In the genomic region with DNA sequence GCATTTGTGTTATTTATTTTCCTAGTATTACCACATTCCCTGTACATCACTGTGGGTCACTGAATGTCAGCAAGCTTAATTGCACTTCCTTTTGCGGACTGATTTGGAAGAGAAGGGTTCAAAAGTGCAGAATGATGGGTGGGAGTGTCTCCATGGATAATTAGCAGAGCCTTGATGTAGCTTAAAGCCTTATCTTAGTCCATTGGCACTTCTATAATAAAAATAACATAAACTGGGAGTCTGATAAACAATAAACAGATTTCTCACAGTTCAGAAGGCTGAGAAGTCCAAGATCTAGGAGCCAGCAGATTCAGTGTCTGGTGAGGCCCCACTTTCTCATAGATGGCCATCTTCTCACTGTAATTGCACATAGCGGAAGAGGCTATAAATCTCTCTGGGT, we compare ENCODE assay signal across 31 cellular contexts.
"Had no signal": no experiment of that assay in that cellular context is flagged by ENCODE, and none has a peak within 500 bp of the region (broad histone marks: within the 10 kb centered on the region; RNA-seq: fewer than 3 reads in every experiment).

No MANE protein-coding gene starts in this region.

- H3K9me3 ChIP-seq: adrenal gland, body of pancreas, breast epithelium had no signal

- ATAC-seq: activated CD8-positive, alpha-beta T cell treated with anti-CD3 and anti-CD28 coated beads for 36 hours; activated naive CD4-positive, alpha-beta T cell treated with anti-CD3 and anti-CD28 coated beads, Interleukin-2, amount 50 U/mL, for 72 hours; activated T-cell treated with anti-CD3 and anti-CD28 coated beads, Interleukin-2, amount 50 U/mL, for 4 hours; activated T-cell treated with anti-CD3 and anti-CD28 coated beads, Interleukin-2, amount 50 U/mL, for 72 hours; activated T-helper 17 cell treated with anti-CD3 and anti-CD28 coated beads, Interleukin-2, amount 50 U/mL, for 72 hours; body of pancreas had no signal

- H3K4me3 ChIP-seq: adrenal gland, body of pancreas, breast epithelium had no signal

- H3K36me3 ChIP-seq: adrenal gland, brain microvascular endothelial cell, breast epithelium had no signal

- H3K27ac ChIP-seq: adrenal gland, body of pancreas, brain microvascular endothelial cell, breast epithelium, VCaP had no signal

- DNase-seq: activated B cell treated with CpG ODN at 0.5 μM for 24 hours; activated CD4-positive, alpha-beta memory T cell treated with anti-CD3 and anti-CD28 coated beads for 36 hours; activated CD4-positive, alpha-beta T cell treated with anti-CD3 and anti-CD28 coated beads for 4 hours; activated CD4-positive, alpha-beta T cell treated with anti-CD3 and anti-CD28 coated beads, Interleukin-2, amount 10 ng/mL, durations not matched to agents 24 days and 14 days; activated CD4-positive, alpha-beta T cell treated with anti-CD3 and anti-CD28 coated beads, Interleukin-2, amount 50 U/mL, for 1 hour; activated CD4-positive, alpha-beta T cell treated with anti-CD3 and anti-CD28 coated beads, Interleukin-2, amount 50 U/mL, for 4 hours; activated CD4-positive, CD25-positive, alpha-beta regulatory T cell treated with anti-CD3 and anti-CD28 coated beads, Interleukin-2, amount 50 U/mL, for 72 hours; activated CD8-positive, alpha-beta memory T cell treated with anti-CD3 and anti-CD28 coated beads, Interleukin-2, amount 50 U/mL, for 4 hours; activated CD8-positive, alpha-beta T cell treated with anti-CD3 and anti-CD28 coated beads for 36 hours; activated effector memory CD4-positive, alpha-beta T cell treated with anti-CD3 and anti-CD28 coated beads, Interleukin-2, amount 50 U/mL, for 16 hours; activated gamma-delta T cell treated with Interleukin-2 at 50 U/mL for 16 hours; activated naive CD4-positive, alpha-beta T cell; activated naive CD4-positive, alpha-beta T cell treated with anti-CD3 and anti-CD28 coated beads for 36 hours; activated naive CD4-positive, alpha-beta T cell treated with anti-CD3 and anti-CD28 coated beads, Interleukin-2, amount 50 U/mL, for 16 hours; activated naive CD8-positive, alpha-beta T cell treated with anti-CD3 and anti-CD28 coated beads for 36 hours; activated T-cell treated with anti-CD3 and anti-CD28 coated beads for 4 hours; activated T-cell treated with anti-CD3 and anti-CD28 coated beads, Interleukin-2, amount 50 U/mL, for 1 hour; activated T-cell treated with anti-CD3 and anti-CD28 coated beads, Interleukin-2, amount 50 U/mL, for 4 hours; activated T-cell treated with anti-CD3 and anti-CD28 coated beads, Interleukin-2, amount 50 U/mL, for 72 hours; adrenal gland; amniotic stem cell; aorta; body of pancreas; brain microvascular endothelial cell; central memory CD4-positive, alpha-beta T cell; T-helper 2 cell; T-helper 9 cell had no signal

- H3K4me1 ChIP-seq: adrenal gland, body of pancreas, breast epithelium had no signal
